In the genomic region with DNA sequence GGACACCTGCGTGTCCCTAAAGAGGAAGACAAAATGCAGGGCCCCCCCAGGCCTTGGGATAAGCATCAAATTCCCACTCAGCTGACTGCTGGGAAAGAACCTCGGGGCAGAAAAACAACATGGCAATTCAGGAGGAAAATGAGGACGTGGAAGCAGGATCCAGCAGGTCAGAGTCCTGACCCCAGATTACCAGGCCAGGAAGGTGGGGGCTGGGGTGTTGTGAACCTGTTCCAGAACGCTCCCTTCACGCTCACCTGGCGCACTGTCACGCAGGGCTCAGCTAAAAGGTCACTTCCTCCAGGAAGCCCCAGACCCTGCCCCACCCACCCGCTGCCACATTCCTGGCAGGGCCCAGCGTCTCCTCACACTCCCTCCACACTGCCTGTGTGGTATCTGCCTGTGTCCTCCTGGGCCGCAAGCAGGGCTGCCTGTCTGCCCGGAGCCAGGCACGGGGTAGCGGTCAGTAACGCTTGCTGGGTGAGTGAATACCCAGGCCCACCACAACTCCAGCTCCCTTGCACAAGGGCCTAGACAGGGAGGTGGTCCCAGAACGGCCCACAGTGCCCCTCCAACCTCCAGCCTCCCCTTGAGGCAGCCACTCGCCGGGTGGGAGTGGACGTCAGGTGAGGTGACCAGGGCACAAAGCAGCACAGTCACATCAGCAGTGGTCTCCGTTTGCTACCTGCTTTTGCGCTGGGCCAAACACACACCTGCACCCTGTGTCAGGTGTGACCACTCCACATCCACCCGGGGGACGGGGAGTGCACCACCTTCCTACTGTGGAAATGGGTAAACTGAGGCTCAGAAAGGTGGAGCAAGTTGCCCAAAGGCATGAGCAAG, we compare ENCODE assay signal across 18 cellular contexts. TPM values are rescaled to one million over a fixed set of nuclear protein-coding genes. Genes with fewer than 3 reads are reported as not detected.
A peak's percentile ranks its signal among the peaks of the same experiment; 100 is the strongest.
DNase-seq lines count a peak whose midpoint lies in the region; ATAC-seq and TF ChIP-seq lines count a peak whose summit lies in the region.
"Had no signal": no experiment of that assay in that cellular context is flagged by ENCODE, and none has a peak within 500 bp of the region (broad histone marks: within the 10 kb centered on the region; RNA-seq: fewer than 3 reads in every experiment).

No MANE protein-coding gene starts in this region.

- H2AFZ ChIP-seq in neural progenitor cell (replicated peaks) = no peak overlapping the region
- H2AFZ ChIP-seq in mammary epithelial cell (ENCODE audit: low read depth, low read length) = no peak overlapping the region
- H2AFZ ChIP-seq: PC-9 had no signal

- H3K4me3 Mint-ChIP-seq in Calu3 (ENCODE audit: low read depth, unreplicated experiment) = no peak overlapping the region
- H3K4me3 Mint-ChIP-seq in glutamatergic neuron (ENCODE audit: unreplicated experiment) = peak overlapping the region; percentile 58
- peak overlapping the region; percentile 58 for H3K4me3 Mint-ChIP-seq in neural progenitor cell
- no peak overlapping the region for H3K4me3 Mint-ChIP-seq in activated CD8-positive, alpha-beta memory T cell treated with anti-CD3 and anti-CD28 coated beads, Interleukin-2, amount 10 ng/mL, durations not matched to agents 7 days and 5 days
- H3K4me3 Mint-ChIP-seq: activated naive CD8-positive, alpha-beta T cell treated with anti-CD3 and anti-CD28 coated beads, Interleukin-2, amount 10 ng/mL, durations not matched to agents 7 days and 5 days; natural killer cell treated with Interleukin-12 subunit alpha and Interleukin-12 subunit beta and Interleukin-15 and Interleukin-18, amount 100 ng/mL, for 72 hours; stimulated activated naive CD8-positive, alpha-beta T cell treated with anti-CD3 and anti-CD28 coated beads, Interleukin-15, amount 100 ng/mL, for 72 hours had no signal

- TF ChIP-seq CTCF in Calu3 (IDR thresholded peaks at IDR 0.05; ENCODE audit: unreplicated experiment) (no peak), Peyer's patch (IDR thresholded peaks at IDR 0.05) (no peak), glutamatergic neuron (IDR thresholded peaks at IDR 0.05; ENCODE audit: partially characterized antibody, unreplicated experiment) (no peak), neural progenitor cell (IDR thresholded peaks at IDR 0.05) (no peak), mammary epithelial cell (conservative IDR thresholded peaks at IDR 0.05 in 1 of 2, IDR thresholded peaks at IDR 0.05 in 1 of 2; ENCODE audit: extremely low read depth in 1 of 2, insufficient read depth in 1 of 2, low read depth in 1 of 2, low read length in 2 of 2) (no peak)

- CTCF ChIA-PET in Calu3 (lab: Charles Lee) (no interaction called here), mammary epithelial cell (lab: Charles Lee; ENCODE audit: low non-redundant PET) (no interaction called here)
- CTCF ChIA-PET in activated CD8-positive, alpha-beta memory T cell treated with anti-CD3 and anti-CD28 coated beads, Interleukin-2, amount 10 ng/mL, durations not matched to agents 7 days and 5 days (lab: Charles Lee) = no interaction called here

- no peak for ATAC-seq in HG03196 (IDR thresholded peaks at IDR 0.05; ENCODE audit: unreplicated experiment)
- ATAC-seq in activated CD8-positive, alpha-beta memory T cell treated with anti-CD3 and anti-CD28 coated beads, Interleukin-2, amount 10 ng/mL, durations not matched to agents 7 days and 5 days = no peak
- ATAC-seq in GM18517 (IDR thresholded peaks at IDR 0.05; ENCODE audit: unreplicated experiment) = no peak
- ATAC-seq: natural killer cell treated with Interleukin-12 subunit alpha and Interleukin-12 subunit beta and Interleukin-15 and Interleukin-18, amount 100 ng/mL, for 72 hours; stimulated activated naive CD8-positive, alpha-beta T cell treated with anti-CD3 and anti-CD28 coated beads, Interleukin-15, amount 100 ng/mL, for 72 hours had no signal

- H3K27me3 Mint-ChIP-seq in Calu3 (ENCODE audit: unreplicated experiment) (no peaks in the 10 kb centered on the region), glutamatergic neuron (ENCODE audit: unreplicated experiment) (peaks cover 18% of the 10 kb centered on the region), neural progenitor cell (ENCODE audit: insufficient read depth, low read depth) (peaks cover 2% of the 10 kb centered on the region)
- no peaks in the 10 kb centered on the region for H3K27me3 Mint-ChIP-seq in activated CD8-positive, alpha-beta memory T cell treated with anti-CD3 and anti-CD28 coated beads, Interleukin-2, amount 10 ng/mL, durations not matched to agents 7 days and 5 days
- H3K27me3 Mint-ChIP-seq: activated naive CD8-positive, alpha-beta T cell treated with anti-CD3 and anti-CD28 coated beads, Interleukin-2, amount 10 ng/mL, durations not matched to agents 7 days and 5 days; natural killer cell treated with Interleukin-12 subunit alpha and Interleukin-12 subunit beta and Interleukin-15 and Interleukin-18, amount 100 ng/mL, for 72 hours; stimulated activated naive CD8-positive, alpha-beta T cell treated with anti-CD3 and anti-CD28 coated beads, Interleukin-15, amount 100 ng/mL, for 72 hours had no signal

- in situ Hi-C loops in mammary epithelial cell (cut with MboI; ENCODE audit: low sequenced_read_pairs in 2 of 2) = no loop called here

- peak; percentile 49 to 80 for TF ChIP-seq POLR2A in Peyer's patch (IDR thresholded peaks at IDR 0.05)

- H3K4me2 ChIP-seq in neural progenitor cell = no peak overlapping the region
- no peak overlapping the region for H3K4me2 ChIP-seq in mammary epithelial cell (ENCODE audit: insufficient read depth, low read depth, low read length)
- H3K4me2 ChIP-seq: PC-9 had no signal

- dilution Hi-C loops in mammary epithelial cell (cut with HindIII; ENCODE audit: low sequenced_read_pairs) = no loop called here

- H3K79me2 ChIP-seq in neural progenitor cell (ENCODE audit: low read depth) (peaks cover 99% of the 10 kb centered on the region), mammary epithelial cell (ENCODE audit: insufficient read depth, low read length) (peaks cover 100% of the 10 kb centered on the region)

- WGBS in mammary epithelial cell (ENCODE audit: low coverage, missing lambda C conversion rate) = 99% methylated on average over 9 of the region's 22 CpGs

- H3K9me3 Mint-ChIP-seq in Calu3 (ENCODE audit: low read depth, unreplicated experiment) (no peaks in the 10 kb centered on the region), glutamatergic neuron (ENCODE audit: unreplicated experiment) (peaks cover 25% of the 10 kb centered on the region), neural progenitor cell (no peaks in the 10 kb centered on the region)
- H3K9me3 Mint-ChIP-seq in activated CD8-positive, alpha-beta memory T cell treated with anti-CD3 and anti-CD28 coated beads, Interleukin-2, amount 10 ng/mL, durations not matched to agents 7 days and 5 days (ENCODE audit: low read depth) = no peaks in the 10 kb centered on the region
- H3K9me3 Mint-ChIP-seq: activated naive CD8-positive, alpha-beta T cell treated with anti-CD3 and anti-CD28 coated beads, Interleukin-2, amount 10 ng/mL, durations not matched to agents 7 days and 5 days; natural killer cell treated with Interleukin-12 subunit alpha and Interleukin-12 subunit beta and Interleukin-15 and Interleukin-18, amount 100 ng/mL, for 72 hours; stimulated activated naive CD8-positive, alpha-beta T cell treated with anti-CD3 and anti-CD28 coated beads, Interleukin-15, amount 100 ng/mL, for 72 hours had no signal

- H3K9me3 ChIP-seq in Peyer's patch (no peaks in the 10 kb centered on the region), neural progenitor cell (ENCODE audit: low read depth) (no peaks in the 10 kb centered on the region), mammary epithelial cell (replicated peaks; ENCODE audit: insufficient read depth, low read length) (no peaks in the 10 kb centered on the region)

- H3F3A ChIP-seq in neural progenitor cell (ENCODE audit: low read depth) = no peaks in the 10 kb centered on the region

- BruUV-seq in Calu3 (replicated peaks; lab: Mats Ljungman, UMichigan) (no TSS peak), mammary epithelial cell (replicated peaks; lab: Mats Ljungman, UMichigan) (no TSS peak)

- DNase-seq in Calu3 = peak; percentile 16
- DNase-seq in Peyer's patch = peak in 2 of 3 donors; percentile 90
- peak; percentile 18 for DNase-seq in glutamatergic neuron
- peak; percentile 27 for DNase-seq in neural progenitor cell (ENCODE audit: low spot score)
- DNase-seq in mammary epithelial cell = no peak
- no peak for DNase-seq in activated CD8-positive, alpha-beta memory T cell treated with anti-CD3 and anti-CD28 coated beads, Interleukin-2, amount 10 ng/mL, durations not matched to agents 7 days and 5 days
- DNase-seq: activated CD8-positive, alpha-beta memory T cell treated with anti-CD3 and anti-CD28 coated beads, Interleukin-2, amount 50 U/mL, for 48 hours; activated naive CD8-positive, alpha-beta T cell treated with anti-CD3 and anti-CD28 coated beads, Interleukin-2, amount 10 ng/mL, durations not matched to agents 7 days and 5 days; cerebellar nuclear complex; DMS53; NCI-H2081; NCI-H526 treated with DMSO at 0.1 percent for 48 hours; PC-9; stimulated activated naive CD8-positive, alpha-beta T cell treated with anti-CD3 and anti-CD28 coated beads, Interleukin-15, amount 100 ng/mL, for 72 hours; SW 1271 had no signal

- H3K4me1 Mint-ChIP-seq in Calu3 (ENCODE audit: low read depth, unreplicated experiment) = peaks cover 31% of the 10 kb centered on the region
- H3K4me1 Mint-ChIP-seq in glutamatergic neuron (ENCODE audit: low read depth, unreplicated experiment) = peaks cover 57% of the 10 kb centered on the region
- H3K4me1 Mint-ChIP-seq in neural progenitor cell = peaks cover 47% of the 10 kb centered on the region
- H3K4me1 Mint-ChIP-seq in activated CD8-positive, alpha-beta memory T cell treated with anti-CD3 and anti-CD28 coated beads, Interleukin-2, amount 10 ng/mL, durations not matched to agents 7 days and 5 days = no peaks in the 10 kb centered on the region
- H3K4me1 Mint-ChIP-seq: activated naive CD8-positive, alpha-beta T cell treated with anti-CD3 and anti-CD28 coated beads, Interleukin-2, amount 10 ng/mL, durations not matched to agents 7 days and 5 days; stimulated activated naive CD8-positive, alpha-beta T cell treated with anti-CD3 and anti-CD28 coated beads, Interleukin-15, amount 100 ng/mL, for 72 hours had no signal

- H3K9ac ChIP-seq in neural progenitor cell = no peak overlapping the region
- no peak overlapping the region for H3K9ac ChIP-seq in mammary epithelial cell (ENCODE audit: insufficient read depth, low read length)

- H3K27me3 ChIP-seq in Peyer's patch = no peaks in the 10 kb centered on the region
- no peaks in the 10 kb centered on the region for H3K27me3 ChIP-seq in neural progenitor cell
- H3K27me3 ChIP-seq in mammary epithelial cell (ENCODE audit: insufficient read depth, low read length) = no peaks in the 10 kb centered on the region

- H3K27ac ChIP-seq in Peyer's patch (peak overlapping the region; percentile 35 to 97 (median 70)), neural progenitor cell (no peak overlapping the region), mammary epithelial cell (ENCODE audit: insufficient read depth, low read depth, low read length) (no peak overlapping the region)
- H3K27ac ChIP-seq: PC-9 had no signal

- H3K27ac Mint-ChIP-seq in Calu3 (ENCODE audit: unreplicated experiment) (no peak overlapping the region), glutamatergic neuron (ENCODE audit: unreplicated experiment) (no peak overlapping the region), neural progenitor cell (peak overlapping the region; percentile 61)
- H3K27ac Mint-ChIP-seq in activated CD8-positive, alpha-beta memory T cell treated with anti-CD3 and anti-CD28 coated beads, Interleukin-2, amount 10 ng/mL, durations not matched to agents 7 days and 5 days = no peak overlapping the region
- H3K27ac Mint-ChIP-seq: activated naive CD8-positive, alpha-beta T cell treated with anti-CD3 and anti-CD28 coated beads, Interleukin-2, amount 10 ng/mL, durations not matched to agents 7 days and 5 days; natural killer cell treated with Interleukin-12 subunit alpha and Interleukin-12 subunit beta and Interleukin-15 and Interleukin-18, amount 100 ng/mL, for 72 hours had no signal

- no peaks in the 10 kb centered on the region for H3K36me3 Mint-ChIP-seq in Calu3 (ENCODE audit: insufficient read depth, unreplicated experiment)
- H3K36me3 Mint-ChIP-seq in glutamatergic neuron (ENCODE audit: unreplicated experiment) = no peaks in the 10 kb centered on the region
- H3K36me3 Mint-ChIP-seq in neural progenitor cell = peaks cover 2% of the 10 kb centered on the region
- H3K36me3 Mint-ChIP-seq in activated CD8-positive, alpha-beta memory T cell treated with anti-CD3 and anti-CD28 coated beads, Interleukin-2, amount 10 ng/mL, durations not matched to agents 7 days and 5 days = no peaks in the 10 kb centered on the region
- H3K36me3 Mint-ChIP-seq: activated naive CD8-positive, alpha-beta T cell treated with anti-CD3 and anti-CD28 coated beads, Interleukin-2, amount 10 ng/mL, durations not matched to agents 7 days and 5 days; natural killer cell treated with Interleukin-12 subunit alpha and Interleukin-12 subunit beta and Interleukin-15 and Interleukin-18, amount 100 ng/mL, for 72 hours had no signal

- intact Hi-C loops in Calu3 (cut with micrococcal nuclease; ENCODE audit: unreplicated experiment) (no loop called here), mammary epithelial cell (cut with micrococcal nuclease) (no loop called here)

- H3K4me3 ChIP-seq in Peyer's patch = peak overlapping the region in 2 of 4 donors; percentile 13 to 30
- H3K4me3 ChIP-seq in neural progenitor cell = no peak overlapping the region
- no peak overlapping the region for H3K4me3 ChIP-seq in mammary epithelial cell (replicated peaks in 1 of 3; ENCODE audit: insufficient read depth in 1 of 3, low read depth in 2 of 3, low read length in 3 of 3)
- H3K4me3 ChIP-seq: PC-9 had no signal

- H4K20me1 ChIP-seq in neural progenitor cell (ENCODE audit: low read depth) (peaks cover 100% of the 10 kb centered on the region), mammary epithelial cell (ENCODE audit: insufficient read depth, low read length) (peaks cover 54% of the 10 kb centered on the region)

- no peaks in the 10 kb centered on the region for H3K36me3 ChIP-seq in Peyer's patch
- no peaks in the 10 kb centered on the region for H3K36me3 ChIP-seq in neural progenitor cell
- H3K36me3 ChIP-seq in mammary epithelial cell (ENCODE audit: insufficient read depth, low read length) = no peaks in the 10 kb centered on the region

- H3K4me1 ChIP-seq in Peyer's patch (peaks cover 18 to 51% (median 26%) of the 10 kb centered on the region in 4 donors), neural progenitor cell (peaks cover 21% of the 10 kb centered on the region), mammary epithelial cell (ENCODE audit: insufficient read depth, low read length) (peaks cover 13% of the 10 kb centered on the region)

RNA-seq across cellular contexts. Expression of a gene that starts 18.1 kb away (rescaled TPM):
- total RNA-seq in Calu3 (2022) (29.4 and 30.7 TPM in 2 replicates), Peyer's patch (10 to 100 TPM; 47.9 to 61.8 (median 58.9) TPM), glutamatergic neuron (ENCODE audit: unreplicated experiment) (270 TPM), neural progenitor cell (ENCODE audit: low replicate concordance) (12.9 and 19.0 TPM in 2 replicates), mammary epithelial cell (10 to 100 TPM; 32.5 to 60.1 TPM)
- 29.9 TPM for polyA plus RNA-seq in mammary epithelial cell
- 65.1 TPM for polyA minus RNA-seq in mammary epithelial cell
- 1 to 10 TPM; 5.1 to 5.5 TPM for total RNA-seq in activated CD8-positive, alpha-beta memory T cell treated with anti-CD3 and anti-CD28 coated beads, Interleukin-2, amount 10 ng/mL, durations not matched to agents 7 days and 5 days

RNA-seq across cellular contexts. Expression of a gene that starts 51.3 kb away (rescaled TPM):
- 10.5 and 10.7 TPM in 2 replicates for total RNA-seq in Calu3 (2022)
- total RNA-seq in Peyer's patch = 10 to 100 TPM in 1 of 4 donors, 1 to 10 TPM in 3; 1.4 to 11.6 (median 2.3) TPM
- total RNA-seq in glutamatergic neuron (ENCODE audit: unreplicated experiment) = 31.6 TPM
- 19.0 and 28.3 TPM in 2 replicates for total RNA-seq in neural progenitor cell (ENCODE audit: low replicate concordance)
- total RNA-seq in mammary epithelial cell = 10 to 100 TPM; 18.6 to 26.7 TPM
- 15.2 TPM for polyA plus RNA-seq in mammary epithelial cell
- polyA minus RNA-seq in mammary epithelial cell = 4.5 TPM
- total RNA-seq in activated CD8-positive, alpha-beta memory T cell treated with anti-CD3 and anti-CD28 coated beads, Interleukin-2, amount 10 ng/mL, durations not matched to agents 7 days and 5 days = 10 to 100 TPM; 12.5 to 14.5 TPM

Comparison
In these comparisons a context has a peak if more than half of its experiments do, and no peak if none do; other contexts are left out.
1. DNase-seq: peak in Calu3 (single experiment), Peyer's patch (2 of 3), glutamatergic neuron (single experiment) and neural progenitor cell (single experiment); none in mammary epithelial cell (single experiment) and activated CD8-positive, alpha-beta memory T cell treated with anti-CD3 and anti-CD28 coated beads, Interleukin-2, amount 10 ng/mL, durations not matched to agents 7 days and 5 days (single experiment).
2. H3K4me3 Mint-ChIP-seq: peak in glutamatergic neuron (single experiment) and neural progenitor cell (single experiment); none in Calu3 (single experiment) and activated CD8-positive, alpha-beta memory T cell treated with anti-CD3 and anti-CD28 coated beads, Interleukin-2, amount 10 ng/mL, durations not matched to agents 7 days and 5 days (single experiment).
3. H3K27ac ChIP-seq: peak in Peyer's patch (4 of 4); none in neural progenitor cell (single experiment) and mammary epithelial cell (single experiment).